ENCODE assay signal across 8 cellular contexts in genomic region chrX:103405009-103405333, GRCh38. TPM values are rescaled to one million over a fixed set of nuclear protein-coding genes. Genes with fewer than 3 reads are reported as not detected.
A peak's percentile ranks its signal among the peaks of the same experiment; 100 is the strongest.
DNase-seq lines count a peak whose midpoint lies in the region; ATAC-seq and TF ChIP-seq lines count a peak whose summit lies in the region.

No MANE protein-coding gene starts in this region.

- H3K27ac Mint-ChIP-seq in CD8-positive, alpha-beta T cell = no peak overlapping the region
- peak overlapping the region; percentile 87 for H3K27ac Mint-ChIP-seq in central memory CD8-positive, alpha-beta T cell (ENCODE audit: low read depth)
- H3K27ac Mint-ChIP-seq in natural killer cell treated with Interleukin-12 subunit alpha and Interleukin-12 subunit beta and Interleukin-15 and Interleukin-18, amount 100 ng/mL, for 72 hours = peak overlapping the region; percentile 64 to 86

- ATAC-seq in CD8-positive, alpha-beta T cell = no peak
- ATAC-seq in HG03103 (IDR thresholded peaks at IDR 0.05; ENCODE audit: low read depth, unreplicated experiment) (peak; percentile 20), GM21529 (IDR thresholded peaks at IDR 0.05; ENCODE audit: unreplicated experiment) (no peak), GM18861 (IDR thresholded peaks at IDR 0.05; ENCODE audit: unreplicated experiment) (no peak)
- ATAC-seq in central memory CD8-positive, alpha-beta T cell (replicated peaks; ENCODE audit: extremely low read depth, poor library complexity, severe bottlenecking) = no peak
- ATAC-seq in natural killer cell treated with Interleukin-12 subunit alpha and Interleukin-12 subunit beta and Interleukin-15 and Interleukin-18, amount 100 ng/mL, for 72 hours = no peak

- no peak for TF ChIP-seq CTCF in CD8-positive, alpha-beta T cell (IDR thresholded peaks at IDR 0.05)

- CTCF ChIA-PET in CD8-positive, alpha-beta T cell (lab: Charles Lee) = no interaction called here

- peak overlapping the region; percentile 76 for H3K4me3 Mint-ChIP-seq in CD8-positive, alpha-beta T cell
- H3K4me3 Mint-ChIP-seq in central memory CD8-positive, alpha-beta T cell = peak overlapping the region; percentile 71
- H3K4me3 Mint-ChIP-seq in natural killer cell treated with Interleukin-12 subunit alpha and Interleukin-12 subunit beta and Interleukin-15 and Interleukin-18, amount 100 ng/mL, for 72 hours = peak overlapping the region; percentile 85

- no peaks in the 10 kb centered on the region for H3K27me3 Mint-ChIP-seq in CD8-positive, alpha-beta T cell (ENCODE audit: low read depth)
- peaks cover 8% of the 10 kb centered on the region for H3K27me3 Mint-ChIP-seq in central memory CD8-positive, alpha-beta T cell
- peaks cover 5 to 21% of the 10 kb centered on the region in 2 donors for H3K27me3 Mint-ChIP-seq in natural killer cell treated with Interleukin-12 subunit alpha and Interleukin-12 subunit beta and Interleukin-15 and Interleukin-18, amount 100 ng/mL, for 72 hours

- no peaks in the 10 kb centered on the region for H3K4me1 ChIP-seq in CD8-positive, alpha-beta T cell (ENCODE audit: insufficient read depth, low read length)

- peak overlapping the region; percentile 20 for H3K27ac ChIP-seq in CD8-positive, alpha-beta T cell (ENCODE audit: low read depth, low read length)

- intact Hi-C loops in CD8-positive, alpha-beta T cell (cut with DNase I, micrococcal nuclease) = no loop called here
- intact Hi-C loops in posterior vena cava (cut with DNase I) = no loop called here

- no peaks in the 10 kb centered on the region for H3K36me3 Mint-ChIP-seq in CD8-positive, alpha-beta T cell
- H3K36me3 Mint-ChIP-seq in central memory CD8-positive, alpha-beta T cell (ENCODE audit: insufficient read depth) = no peaks in the 10 kb centered on the region
- no peaks in the 10 kb centered on the region for H3K36me3 Mint-ChIP-seq in natural killer cell treated with Interleukin-12 subunit alpha and Interleukin-12 subunit beta and Interleukin-15 and Interleukin-18, amount 100 ng/mL, for 72 hours

- POLR2A ChIA-PET in CD8-positive, alpha-beta T cell (lab: Charles Lee) = no interaction called here

- H3K9me3 Mint-ChIP-seq in CD8-positive, alpha-beta T cell = no peaks in the 10 kb centered on the region
- H3K9me3 Mint-ChIP-seq in central memory CD8-positive, alpha-beta T cell = no peaks in the 10 kb centered on the region
- no peaks in the 10 kb centered on the region for H3K9me3 Mint-ChIP-seq in natural killer cell treated with Interleukin-12 subunit alpha and Interleukin-12 subunit beta and Interleukin-15 and Interleukin-18, amount 100 ng/mL, for 72 hours

- no peaks in the 10 kb centered on the region for H3K27me3 ChIP-seq in CD8-positive, alpha-beta T cell (ENCODE audit: insufficient read depth, low read length)

- DNase-seq in CD8-positive, alpha-beta T cell = no peak
- no peak for DNase-seq in central memory CD8-positive, alpha-beta T cell (ENCODE audit: low spot score in 2 of 2)
- no peak for DNase-seq in natural killer cell treated with Interleukin-12 subunit alpha and Interleukin-12 subunit beta and Interleukin-15 and Interleukin-18, amount 100 ng/mL, for 72 hours (ENCODE audit: low spot score)
- no peak for DNase-seq in posterior vena cava (ENCODE audit: low spot score)
- no peak for DNase-seq in NCI-H2107 treated with DMSO at 0.1 percent for 48 hours (lab: John Stamatoyannopoulos, UW; ENCODE audit: unreplicated experiment)

- H3K4me1 Mint-ChIP-seq in CD8-positive, alpha-beta T cell (ENCODE audit: low read depth) = peaks cover 12% of the 10 kb centered on the region
- H3K4me1 Mint-ChIP-seq in central memory CD8-positive, alpha-beta T cell = peaks cover 14% of the 10 kb centered on the region
- peaks cover 5 to 6% of the 10 kb centered on the region in 2 donors for H3K4me1 Mint-ChIP-seq in natural killer cell treated with Interleukin-12 subunit alpha and Interleukin-12 subunit beta and Interleukin-15 and Interleukin-18, amount 100 ng/mL, for 72 hours (ENCODE audit: low read depth in 2 of 2)

- no peaks in the 10 kb centered on the region for H3K9me3 ChIP-seq in CD8-positive, alpha-beta T cell (ENCODE audit: low read length)

- no peaks in the 10 kb centered on the region for H3K36me3 ChIP-seq in CD8-positive, alpha-beta T cell (ENCODE audit: insufficient read depth, low read length)

- H3K4me3 ChIP-seq in CD8-positive, alpha-beta T cell (ENCODE audit: low read depth, low read length) = peak overlapping the region; percentile 50

RNA-seq across cellular contexts. Expression of gene BEX3, which starts 28.6 kb away (rescaled TPM):
- total RNA-seq in CD8-positive, alpha-beta T cell = 10 to 100 TPM; 23.1 to 23.9 TPM
- under 1 TPM in 1 of 2 donors, not detected in 1; 0.52 TPM for total RNA-seq in natural killer cell treated with Interleukin-12 subunit alpha and Interleukin-12 subunit beta and Interleukin-15 and Interleukin-18, amount 100 ng/mL, for 72 hours
- total RNA-seq in posterior vena cava = 10 to 100 TPM; 45.2 to 85.3 TPM

RNA-seq across cellular contexts. Expression of gene TCEAL9, which starts 48.7 kb away (rescaled TPM):
- total RNA-seq in CD8-positive, alpha-beta T cell = 1 to 10 TPM in 1 of 2 experiments, under 1 TPM in 1; 0.69 to 1.0 TPM
- total RNA-seq in natural killer cell treated with Interleukin-12 subunit alpha and Interleukin-12 subunit beta and Interleukin-15 and Interleukin-18, amount 100 ng/mL, for 72 hours = under 1 TPM in 1 of 2 donors, not detected in 1; 0.90 TPM
- total RNA-seq in posterior vena cava = 10 to 100 TPM; 45.8 to 54.6 TPM

Comparison
In these comparisons a context has a peak if more than half of its experiments do, and no peak if none do; other contexts are left out.
1. RNA of gene BEX3, which starts 28.6 kb away (total RNA-seq): 45.2 to 85.3 TPM in posterior vena cava and 23.1 to 23.9 TPM in CD8-positive, alpha-beta T cell; 0.52 TPM in natural killer cell treated with Interleukin-12 subunit alpha and Interleukin-12 subunit beta and Interleukin-15 and Interleukin-18, amount 100 ng/mL, for 72 hours; every median in the first group is over 10 times any median in the second.
2. RNA of gene TCEAL9, which starts 48.7 kb away (total RNA-seq): 45.8 to 54.6 TPM in posterior vena cava; 0.69 to 1.0 TPM in CD8-positive, alpha-beta T cell and 0.90 TPM in natural killer cell treated with Interleukin-12 subunit alpha and Interleukin-12 subunit beta and Interleukin-15 and Interleukin-18, amount 100 ng/mL, for 72 hours; every median in the first group is over 10 times any median in the second.
3. Peak in every context shown above with its lines, with median percentiles within 50 percentile points of each other: H3K4me3 Mint-ChIP-seq.